Comparison of ENCODE assay signal across 10 cellular contexts in genomic region chr2:143258126-143258892, GRCh38.
DNase-seq lines count a peak whose midpoint lies in the region; ATAC-seq and TF ChIP-seq lines count a peak whose summit lies in the region.
"Had no signal": no experiment of that assay in that cellular context is flagged by ENCODE, and none has a peak within 500 bp of the region (broad histone marks: within the 10 kb centered on the region; RNA-seq: fewer than 3 reads in every experiment).

No MANE protein-coding gene starts in this region.

- H3K79me2 ChIP-seq in OCI-LY7 (ENCODE audit: insufficient read depth, low read depth, low read length) = no peaks in the 10 kb centered on the region; the same call in 1 of the 2 replicates

- TF ChIP-seq CTCF in OCI-LY7 (conservative IDR thresholded peaks at IDR 0.05; ENCODE audit: low read length) (no peak), spleen (IDR thresholded peaks at IDR 0.05 in 8 of 11, conservative IDR thresholded peaks at IDR 0.05 in 3 of 11) (no peak)

- intact Hi-C loops in OCI-LY7 (cut with micrococcal nuclease; ENCODE audit: unreplicated experiment) = loop anchor here (5.0 kb wide), 2 partner anchors 36 to 96 kb away; no protein-coding TSS in a partner anchor
- intact Hi-C loops in spleen (cut with DNase I; ENCODE audit: low total_unique reads) = no loop called here

- peak overlapping the region; percentile 98 for H3K27ac Mint-ChIP-seq in activated CD8-positive, alpha-beta memory T cell treated with anti-CD3 and anti-CD28 coated beads, Interleukin-2, amount 10 ng/mL, durations not matched to agents 7 days and 5 days
- H3K27ac Mint-ChIP-seq: nephron progenitor cell had no signal

- H3K4me1 Mint-ChIP-seq in activated CD8-positive, alpha-beta memory T cell treated with anti-CD3 and anti-CD28 coated beads, Interleukin-2, amount 10 ng/mL, durations not matched to agents 7 days and 5 days = peaks cover 78% of the 10 kb centered on the region

- peak overlapping the region; percentile 72 for H3K4me3 Mint-ChIP-seq in activated CD8-positive, alpha-beta memory T cell treated with anti-CD3 and anti-CD28 coated beads, Interleukin-2, amount 10 ng/mL, durations not matched to agents 7 days and 5 days
- H3K4me3 Mint-ChIP-seq: nephron progenitor cell had no signal

- H4K20me1 ChIP-seq in OCI-LY7 (ENCODE audit: insufficient read depth, low read length) = no peaks in the 10 kb centered on the region

- H3K9me3 ChIP-seq in OCI-LY7 (ENCODE audit: low read length) (no peaks in the 10 kb centered on the region), spleen (no peaks in the 10 kb centered on the region)
- H3K9me3 ChIP-seq: upper lobe of left lung had no signal

- DNase-seq in activated CD8-positive, alpha-beta memory T cell treated with anti-CD3 and anti-CD28 coated beads, Interleukin-2, amount 10 ng/mL, durations not matched to agents 7 days and 5 days = peak; percentile 76
- no peak for DNase-seq in activated CD8-positive, alpha-beta memory T cell treated with anti-CD3 and anti-CD28 coated beads, Interleukin-2, amount 50 U/mL, for 48 hours
- DNase-seq in OCI-LY7 (ENCODE audit: low spot score) (peak; percentile 38), spleen (no peak), dedifferentiated amniotic fluid mesenchymal stem cell (ENCODE audit: extremely low spot score) (no peak)
- DNase-seq in central memory CD4-positive, alpha-beta T cell = peak; percentile 66
- DNase-seq in stimulated activated naive CD4-positive, alpha-beta T cell treated with Interleukin-2 at 50 U/mL for 16 hours (lab: John Stamatoyannopoulos, UW) = no peak
- DNase-seq: nephron progenitor cell, upper lobe of left lung had no signal

- peaks cover 4% of the 10 kb centered on the region for H3K9me3 Mint-ChIP-seq in activated CD8-positive, alpha-beta memory T cell treated with anti-CD3 and anti-CD28 coated beads, Interleukin-2, amount 10 ng/mL, durations not matched to agents 7 days and 5 days (ENCODE audit: low read depth)
- H3K9me3 Mint-ChIP-seq: nephron progenitor cell had no signal

- peaks cover 30% of the 10 kb centered on the region for H3K4me1 ChIP-seq in OCI-LY7 (ENCODE audit: insufficient read depth, low read length, poor library complexity, severe bottlenecking)
- H3K4me1 ChIP-seq in spleen = peaks cover 33 to 100% (median 78%) of the 10 kb centered on the region in 6 donors

- no peaks in the 10 kb centered on the region for H3K9me2 ChIP-seq in OCI-LY7 (ENCODE audit: insufficient read depth, low read length)

- H3K27me3 ChIP-seq in spleen (replicated peaks in 1 of 7) = no peaks in the 10 kb centered on the region
- H3K27me3 ChIP-seq: upper lobe of left lung had no signal

- peaks cover 18% of the 10 kb centered on the region for H3K36me3 Mint-ChIP-seq in activated CD8-positive, alpha-beta memory T cell treated with anti-CD3 and anti-CD28 coated beads, Interleukin-2, amount 10 ng/mL, durations not matched to agents 7 days and 5 days

- TF ChIP-seq POLR2A in spleen (IDR thresholded peaks at IDR 0.05) = no peak

- H3K27me3 Mint-ChIP-seq in activated CD8-positive, alpha-beta memory T cell treated with anti-CD3 and anti-CD28 coated beads, Interleukin-2, amount 10 ng/mL, durations not matched to agents 7 days and 5 days = no peaks in the 10 kb centered on the region

- ATAC-seq in activated CD8-positive, alpha-beta memory T cell treated with anti-CD3 and anti-CD28 coated beads, Interleukin-2, amount 10 ng/mL, durations not matched to agents 7 days and 5 days = peak; percentile 53
- no peak for ATAC-seq in HG03565 (IDR thresholded peaks at IDR 0.05; ENCODE audit: unreplicated experiment)

- no peak overlapping the region for H3K4me3 ChIP-seq in OCI-LY7 (ENCODE audit: low read depth, low read length, poor library complexity, severe bottlenecking)
- H3K4me3 ChIP-seq in spleen = peak overlapping the region in 1 of 8 donors; percentile 12
- H3K4me3 ChIP-seq: upper lobe of left lung had no signal

- H3K27ac ChIP-seq in OCI-LY7 (ENCODE audit: low read depth, low read length, poor library complexity, severe bottlenecking) (peak overlapping the region; percentile 52), spleen (peak overlapping the region; percentile 44 to 84 (median 55))
- H3K27ac ChIP-seq: upper lobe of left lung had no signal

- peaks cover 9% of the 10 kb centered on the region for H3K36me3 ChIP-seq in OCI-LY7 (ENCODE audit: insufficient read depth, low read length)
- no peaks in the 10 kb centered on the region for H3K36me3 ChIP-seq in spleen
- H3K36me3 ChIP-seq: upper lobe of left lung had no signal

- BruUV-seq in OCI-LY7 (replicated peaks; lab: Mats Ljungman, UMichigan) = no TSS peak

- H3K4me2 ChIP-seq in OCI-LY7 (ENCODE audit: low read length) = peak overlapping the region; percentile 35; the same call in 1 of the 2 replicates

- no peak overlapping the region for H2AFZ ChIP-seq in OCI-LY7 (ENCODE audit: low read length)

- CTCF ChIA-PET in activated CD8-positive, alpha-beta memory T cell treated with anti-CD3 and anti-CD28 coated beads, Interleukin-2, amount 10 ng/mL, durations not matched to agents 7 days and 5 days (lab: Charles Lee) = interaction anchor here (0.8 to 6.4 kb wide), 30 partner anchors 8 to 225 kb away, joined by 3 to 66 read pairs (median 6); partner anchors contain the start of gene ARHGAP15
- CTCF ChIA-PET in OCI-LY7 (lab: Charles Lee; ENCODE audit: unreplicated experiment) = interaction anchor here (0.6 to 1.9 kb wide), 3 partner anchors 36 to 147 kb away, joined by 3 to 7 read pairs (median 3); no protein-coding TSS in a partner anchor

- POLR2A ChIA-PET in OCI-LY7 (lab: Charles Lee) = interaction anchor here (0.6 to 1.9 kb wide), 8 partner anchors 9 to 147 kb away, joined by 3 to 5 read pairs (median 4); partner anchors contain the start of gene ARHGAP15

- 48 to 65% (median 62%) methylated on average over 3 of the region's 3 CpGs for WGBS in spleen, 5 donors

Comparison
In these comparisons a context has a peak if more than half of its experiments do, and no peak if none do; other contexts are left out.
1. DNase-seq: peak in activated CD8-positive, alpha-beta memory T cell treated with anti-CD3 and anti-CD28 coated beads, Interleukin-2, amount 10 ng/mL, durations not matched to agents 7 days and 5 days (single experiment), OCI-LY7 (single experiment) and central memory CD4-positive, alpha-beta T cell (single experiment); none in activated CD8-positive, alpha-beta memory T cell treated with anti-CD3 and anti-CD28 coated beads, Interleukin-2, amount 50 U/mL, for 48 hours (single experiment), spleen (single experiment), stimulated activated naive CD4-positive, alpha-beta T cell treated with Interleukin-2 at 50 U/mL for 16 hours (single experiment) and dedifferentiated amniotic fluid mesenchymal stem cell (single experiment).